In genomic region chr1:114468047-114468446, GRCh38 we compare ENCODE assay signal across 1 cellular context.
TF ChIP-seq lines count a peak whose summit lies in the region.

No MANE protein-coding gene starts in this region.

TF ChIP-seq in GM12878, 131 proteins besides CTCF, POLR2A, EP300 and RAD21 (continued from another document):
- TF ChIP-seq CEBPZ (IDR thresholded peaks at IDR 0.05; ENCODE audit: low read depth, low read length) (no peak), IRF5 (IDR thresholded peaks at IDR 0.05; ENCODE audit: borderline replicate concordance) (no peak), ZNF384 (IDR thresholded peaks at IDR 0.05; ENCODE audit: borderline replicate concordance, low read depth, low read length) (no peak), NBN (IDR thresholded peaks at IDR 0.05) (no peak), ZNF687 (IDR thresholded peaks at IDR 0.05) (no peak), PBX3 (IDR thresholded peaks at IDR 0.05; ENCODE audit: insufficient replicate concordance, low read depth, low read length) (no peak), RELB (IDR thresholded peaks at IDR 0.05; ENCODE audit: low read depth) (no peak), POLR2AphosphoS5 (IDR thresholded peaks at IDR 0.05; ENCODE audit: low read length) (no peak), BCLAF1 (IDR thresholded peaks at IDR 0.05) (no peak), MAX (IDR thresholded peaks at IDR 0.05; ENCODE audit: low read depth, low read length) (no peak), SIX5 (IDR thresholded peaks at IDR 0.05; ENCODE audit: low read depth, low read length, severe bottlenecking) (no peak), ZBED1 (IDR thresholded peaks at IDR 0.05; ENCODE audit: borderline replicate concordance) (no peak), CUX1 (IDR thresholded peaks at IDR 0.05; ENCODE audit: insufficient replicate concordance, low read depth, low read length) (no peak), YBX1 (IDR thresholded peaks at IDR 0.05) (no peak)
TF ChIP-seq in GM12878: peak in this region for 0.
